ENCODE assay signal across 8 cellular contexts in genomic region chr14:39113685-39114072, GRCh38. TPM values are rescaled to one million over a fixed set of nuclear protein-coding genes. Genes with fewer than 3 reads are reported as not detected.
DNase-seq lines count a peak whose midpoint lies in the region; ATAC-seq, FAIRE-seq and TF ChIP-seq lines count a peak whose summit lies in the region.

No MANE protein-coding gene starts in this region.

- H3K4me1 ChIP-seq in A549 (peaks cover 13% of the 10 kb centered on the region; the same call in 2 of the 3 replicates), HEK293 (ENCODE audit: control insufficient read depth, insufficient read depth, low read length) (no peaks in the 10 kb centered on the region)

- H3K36me3 Mint-ChIP-seq in MCF 10A (ENCODE audit: insufficient read depth, unreplicated experiment) (peaks cover 29% of the 10 kb centered on the region), mesothelial cell of epicardium (no peaks in the 10 kb centered on the region)

- TSS peak; percentile 92 for BruUV-seq in MCF 10A (replicated peaks; lab: Mats Ljungman, UMichigan)

- no peak for TF ChIP-seq RAD21 in A549 (conservative IDR thresholded peaks at IDR 0.05 in 1 of 2, IDR thresholded peaks at IDR 0.05 in 1 of 2)

- CTCF ChIA-PET in A549 (lab: Yijun Ruan, JAX) (interaction anchor here (1.0 kb wide), 1 partner anchor 255 kb away, joined by 5 read pairs; no protein-coding TSS in a partner anchor), HEK293 (lab: Yijun Ruan, JAX) (interaction anchor here (0.7 to 1.1 kb wide), 2 partner anchors 15 to 23 kb away, joined by 5 read pairs; no protein-coding TSS in a partner anchor), MCF 10A (lab: Yijun Ruan, JAX) (interaction anchor here (0.6 to 2.6 kb wide), 7 partner anchors 11 to 315 kb away, joined by 3 to 11 read pairs (median 4); partner anchors contain the start of gene SEC23A)

- H3K4me3 Mint-ChIP-seq in MCF 10A (ENCODE audit: unreplicated experiment), result peak overlapping the region; percentile 93
- peak overlapping the region; percentile 94 for H3K4me3 Mint-ChIP-seq in mesothelial cell of epicardium

- H3K4me2 ChIP-seq in A549, result peak overlapping the region; percentile 78

- DNase-seq in A549 (ENCODE audit: low read depth in 1 of 2, low spot score in 1 of 2) (no peak), MCF 10A (ENCODE audit: unreplicated experiment) (no peak), mesothelial cell of epicardium (ENCODE audit: low spot score in 2 of 2, unreplicated experiment in 2 of 2) (no peak), GDM1 (lab: John Stamatoyannopoulos, UW) (no peak), AG08395 (ENCODE audit: low spot score) (no peak), UCSD-AML1 (lab: John Stamatoyannopoulos, UW; ENCODE audit: unreplicated experiment) (no peak)

- no peaks in the 10 kb centered on the region for H3K27me3 Mint-ChIP-seq in MCF 10A (ENCODE audit: insufficient read depth, unreplicated experiment)
- no peaks in the 10 kb centered on the region for H3K27me3 Mint-ChIP-seq in mesothelial cell of epicardium (ENCODE audit: low read depth)

- H3K4me3 ChIP-seq in A549, result peak overlapping the region; percentile 69
- peak overlapping the region; percentile 87 for H3K4me3 ChIP-seq in HEK293 (ENCODE audit: low read depth, low read length)

- no peak for FAIRE-seq in A549 (lab: Jason Lieb, UNC)

- H3K36me3 ChIP-seq in HEK293 (ENCODE audit: control insufficient read depth in 2 of 2, insufficient read depth in 1 of 2, low read length in 2 of 2), result peaks cover 10 to 11% of the 10 kb centered on the region in 2 experiments

- H3K4me1 Mint-ChIP-seq in MCF 10A (ENCODE audit: insufficient read depth, unreplicated experiment), result peaks cover 6% of the 10 kb centered on the region
- H3K4me1 Mint-ChIP-seq in mesothelial cell of epicardium, result peaks cover 13% of the 10 kb centered on the region

- TF ChIP-seq POLR2A in A549 (IDR thresholded peaks at IDR 0.05; ENCODE audit: low read length), result no peak

- ATAC-seq in A549 (peak; percentile 13 to 19; a peak in 3 of 6 replicates), GM19395 (IDR thresholded peaks at IDR 0.05; ENCODE audit: unreplicated experiment) (no peak)

- TF ChIP-seq CTCF in A549 (IDR thresholded peaks at IDR 0.05) (no peak), HEK293 (tag by site-specific recombination; IDR thresholded peaks at IDR 0.05) (no peak), MCF 10A (IDR thresholded peaks at IDR 0.05; ENCODE audit: unreplicated experiment) (no peak), mesothelial cell of epicardium (IDR thresholded peaks at IDR 0.05; ENCODE audit: unreplicated experiment) (no peak)

- POLR2A ChIA-PET in A549 (lab: Yijun Ruan, JAX) (interaction anchor here (0.7 to 2.4 kb wide), 6 partner anchors 11 to 319 kb away, joined by 5 to 32 read pairs (median 8); partner anchors contain the start of genes FBXO33, PNN, SEC23A and TRAPPC6B), HEK293 (lab: Yijun Ruan, JAX) (interaction anchor here (0.7 to 3.2 kb wide), 8 partner anchors 10 to 319 kb away, joined by 3 to 76 read pairs (median 7); partner anchors contain the start of genes FBXO33, SEC23A and TRAPPC6B), MCF 10A (lab: Yijun Ruan, JAX) (interaction anchor here (0.5 to 5.0 kb wide), 27 partner anchors 8 to 1248 kb away, joined by 3 to 82 read pairs (median 4); partner anchors contain the start of genes FBXO33, PNN, SEC23A and TRAPPC6B)

- no peak for TF ChIP-seq EP300 in A549 (IDR thresholded peaks at IDR 0.05)

- 35% methylated on average over 3 of the region's 3 CpGs for WGBS in A549 (ENCODE audit: missing lambda C conversion rate)

- intact Hi-C loops in MCF 10A (cut with micrococcal nuclease), result loop anchor here (1.0 to 2.0 kb wide), 3 partner anchors 57 to 255 kb away; partner anchors contain the start of gene TRAPPC6B

- H3K27ac Mint-ChIP-seq in MCF 10A (ENCODE audit: low read depth, unreplicated experiment), result peak overlapping the region; percentile 90
- peak overlapping the region; percentile 92 for H3K27ac Mint-ChIP-seq in mesothelial cell of epicardium

- H3K9me3 Mint-ChIP-seq in MCF 10A (ENCODE audit: unreplicated experiment) (no peaks in the 10 kb centered on the region), mesothelial cell of epicardium (no peaks in the 10 kb centered on the region)

- H3K9me3 ChIP-seq in A549, result no peaks in the 10 kb centered on the region
- no peaks in the 10 kb centered on the region for H3K9me3 ChIP-seq in HEK293 (ENCODE audit: control insufficient read depth, insufficient read depth, low read depth, low read length)

- H3K27ac ChIP-seq in A549 (peak overlapping the region; percentile 83 to 85), HEK293 (ENCODE audit: extremely low read depth, low read depth, low read length) (no peak overlapping the region)

TF ChIP-seq in A549, 52 proteins besides CTCF, POLR2A, EP300 and RAD21:
- TF ChIP-seq HMGXB4 (CRISPR knock-in tag; IDR thresholded peaks at IDR 0.05; ENCODE audit: borderline replicate concordance), result no peak
- no peak for TF ChIP-seq NFE2L2 (conservative IDR thresholded peaks at IDR 0.05; ENCODE audit: low read length)
- no peak for TF ChIP-seq CHD2 (IDR thresholded peaks at IDR 0.05; ENCODE audit: low read length, partially characterized antibody)
- no peak for TF ChIP-seq CBX2 (IDR thresholded peaks at IDR 0.05; ENCODE audit: borderline replicate concordance, low read depth)
- TF ChIP-seq HOXB5 (CRISPR knock-in tag; IDR thresholded peaks at IDR 0.05), result no peak
- no peak for TF ChIP-seq POLR2AphosphoS2 (conservative IDR thresholded peaks at IDR 0.05; ENCODE audit: low read length)
- no peak for TF ChIP-seq EHF (CRISPR knock-in tag; IDR thresholded peaks at IDR 0.05)
- no peak for TF ChIP-seq RCOR1 (IDR thresholded peaks at IDR 0.05; ENCODE audit: low read depth, low read length)
- TF ChIP-seq JUNB (IDR thresholded peaks at IDR 0.05), result no peak

TF ChIP-seq in HEK293, 187 proteins besides CTCF, POLR2A, EP300 and RAD21 (continues in another document):
- TF ChIP-seq ZNF626 (tag by site-specific recombination; IDR thresholded peaks at IDR 0.05), result no peak
- TF ChIP-seq IKZF3 (tag by site-specific recombination; IDR thresholded peaks at IDR 0.05), result no peak
- no peak for TF ChIP-seq SCRT1 (tag by site-specific recombination; IDR thresholded peaks at IDR 0.05; ENCODE audit: borderline replicate concordance)
- TF ChIP-seq ZNF214 (tag by site-specific recombination; IDR thresholded peaks at IDR 0.05; ENCODE audit: borderline replicate concordance), result no peak
- TF ChIP-seq OVOL3 (tag by site-specific recombination; IDR thresholded peaks at IDR 0.05), result no peak
- no peak for TF ChIP-seq REST (tag by site-specific recombination; IDR thresholded peaks at IDR 0.05)
- no peak for TF ChIP-seq ZSCAN16 (tag by site-specific recombination; IDR thresholded peaks at IDR 0.05)

RNA-seq across cellular contexts. Expression of gene GEMIN2, which starts 0.4 kb away (rescaled TPM):
- polyA plus RNA-seq in A549 (2011; rRNA removed) (48.1 and 67.8 TPM in 2 replicates), A549 (2017; fragmentation: RNase III; extraction: RNeasy Plus Mini Kit Qiagen cat#74134 plus additional on column Dnase treatment) (26.8 to 31.7 TPM (median 30.6 TPM) in 3 replicates)
- polyA plus RNA-seq in A549 (2012; cell fraction: cytosol; rRNA removed), result 35.2 and 52.3 TPM in 2 replicates
- polyA plus RNA-seq in A549 (2012; cell fraction: nucleus; rRNA removed), result 17.9 and 21.3 TPM in 2 replicates
- polyA minus RNA-seq in A549 (2011; rRNA and poly(A)+ RNA removed), result 9.7 and 15.5 TPM in 2 replicates
- total RNA-seq in MCF 10A (2022) (21.2 and 23.4 TPM in 2 replicates), mesothelial cell of epicardium (13.9 to 17.0 TPM (median 15.8 TPM) in 3 replicates)

RNA-seq across cellular contexts. Expression of gene SEC23A, which starts 10.6 kb away (rescaled TPM):
- polyA plus RNA-seq in A549 (2011; rRNA removed) (176 and 238 TPM in 2 replicates), A549 (2017; fragmentation: RNase III; extraction: RNeasy Plus Mini Kit Qiagen cat#74134 plus additional on column Dnase treatment) (90.2 to 105 TPM (median 96.4 TPM) in 3 replicates)
- polyA plus RNA-seq in A549 (2012; cell fraction: cytosol; rRNA removed), result 41.4 and 48.1 TPM in 2 replicates
- polyA plus RNA-seq in A549 (2012; cell fraction: nucleus; rRNA removed), result 29.6 and 42.0 TPM in 2 replicates
- 200 and 215 TPM in 2 replicates for polyA minus RNA-seq in A549 (2011; rRNA and poly(A)+ RNA removed)
- total RNA-seq in MCF 10A (2022) (79.3 and 82.4 TPM in 2 replicates), mesothelial cell of epicardium (94.9 to 107 TPM (median 104 TPM) in 3 replicates)

RNA-seq across cellular contexts. Expression of gene TRAPPC6B, which starts 56.5 kb away (rescaled TPM):
- 18.7 and 31.6 TPM in 2 replicates for polyA plus RNA-seq in A549 (2011; rRNA removed)
- polyA plus RNA-seq in A549 (2012; cell fraction: cytosol; rRNA removed), result 3.7 and 3.8 TPM in 2 replicates
- polyA plus RNA-seq in A549 (2012; cell fraction: nucleus; rRNA removed), result 5.0 and 9.4 TPM in 2 replicates
- polyA plus RNA-seq in A549 (2017; fragmentation: RNase III; extraction: RNeasy Plus Mini Kit Qiagen cat#74134 plus additional on column Dnase treatment), result 14.7 to 16.4 TPM (median 15.7 TPM) in 3 replicates
- polyA minus RNA-seq in A549 (2011; rRNA and poly(A)+ RNA removed), result 9.1 and 11.7 TPM in 2 replicates
- total RNA-seq in MCF 10A (2022), result 35.2 and 38.2 TPM in 2 replicates
- total RNA-seq in mesothelial cell of epicardium, result 18.9 to 20.1 TPM (median 20.0 TPM) in 3 replicates
